In genomic region chr5:59525310-59525709, GRCh38 we compare ENCODE assay signal across 14 cellular contexts.
"Had no signal": no experiment of that assay in that cellular context is flagged by ENCODE, and none has a peak within 500 bp of the region (broad histone marks: within the 10 kb centered on the region; RNA-seq: fewer than 3 reads in every experiment).

No MANE protein-coding gene starts in this region.

- DNase-seq: central memory CD4-positive, alpha-beta T cell; effector memory CD4-positive, alpha-beta T cell; foreskin melanocyte; head of caudate nucleus; hypothalamus; naive thymus-derived CD4-positive, alpha-beta T cell; sigmoid colon; stimulated activated CD4-positive, alpha-beta T cell treated with anti-CD3 and anti-CD28 coated beads, Interleukin-4, amount 100 ng/mL, for 1 hour; tibial artery; upper lobe of right lung had no signal

- H3K9me3 ChIP-seq: sigmoid colon, tibial artery, upper lobe of right lung, vagina had no signal

- FAIRE-seq: islet of Langerhans had no signal

- H3K4me1 ChIP-seq: upper lobe of right lung, vagina had no signal

- H3K27ac ChIP-seq: sigmoid colon, tibial artery, upper lobe of right lung, vagina had no signal

- H3K27me3 ChIP-seq: sigmoid colon, tibial artery, upper lobe of right lung, vagina had no signal

- H3K4me3 ChIP-seq: sigmoid colon, tibial artery, upper lobe of right lung, vagina had no signal

- ATAC-seq: left lobe of liver; naive thymus-derived CD4-positive, alpha-beta T cell; stimulated activated memory B cell treated with anti-CD40 and anti-IgM and Interleukin-4, amounts not matched to agents 10 μg/mL and 1 μg/mL and 100 μg/mL, for 72 hours had no signal

- H3K36me3 ChIP-seq: sigmoid colon, tibial artery, upper lobe of right lung, vagina had no signal
